In genomic region chr9:3526166-3526902, GRCh38 we compare ENCODE assay signal across 8 cellular contexts.
DNase-seq lines count a peak whose midpoint lies in the region; ATAC-seq, FAIRE-seq and TF ChIP-seq lines count a peak whose summit lies in the region.

No MANE protein-coding gene starts in this region.

- FAIRE-seq in GM18507 (lab: Jason Lieb, UNC), result no peak

- TF ChIP-seq CTCF in astrocyte of the cerebellum (IDR thresholded peaks at IDR 0.05; ENCODE audit: low read depth, low read length, missing control alignments) (no peak), retinal pigment epithelial cell (conservative IDR thresholded peaks at IDR 0.05; ENCODE audit: low read depth, low read length) (no peak)

- ATAC-seq in HG02943 (IDR thresholded peaks at IDR 0.05; ENCODE audit: low read depth, unreplicated experiment), result peak; percentile 74

- peak; percentile 40 for DNase-seq in GM18507 (ENCODE audit: extremely low spot score, insufficient read length, low read depth)
- peak; percentile 79 for DNase-seq in NCI-H1694 treated with DMSO at 0.1 percent for 48 hours (lab: John Stamatoyannopoulos, UW)
- peak; percentile 83 for DNase-seq in T-helper 9 cell
- peak; percentile 57 for DNase-seq in astrocyte of the cerebellum (ENCODE audit: low read depth)
- DNase-seq in hippocampal formation (lab: John Stamatoyannopoulos, UW), result peak; percentile 86 to 88
- no peak for DNase-seq in retinal pigment epithelial cell (ENCODE audit: low read depth)
- no peak for DNase-seq in GM19240 (ENCODE audit: insufficient read length, low spot score)

- in situ Hi-C loops in astrocyte of the cerebellum (cut with HindIII; ENCODE audit: low sequenced_read_pairs), result no loop called here

- H3K4me3 ChIP-seq in astrocyte of the cerebellum (ENCODE audit: low read depth, low read length) (peak overlapping the region; percentile 91), retinal pigment epithelial cell (ENCODE audit: low read length) (peak overlapping the region; percentile 93)

Comparison
In these comparisons a context has a peak if more than half of its experiments do, and no peak if none do; other contexts are left out.
1. DNase-seq: peak in GM18507 (single experiment), NCI-H1694 treated with DMSO at 0.1 percent for 48 hours (single experiment), T-helper 9 cell (single experiment), astrocyte of the cerebellum (single experiment) and hippocampal formation (2 of 2); none in retinal pigment epithelial cell (single experiment) and GM19240 (single experiment).